2 cellular contexts compared by ENCODE assay signal in the genomic region with DNA sequence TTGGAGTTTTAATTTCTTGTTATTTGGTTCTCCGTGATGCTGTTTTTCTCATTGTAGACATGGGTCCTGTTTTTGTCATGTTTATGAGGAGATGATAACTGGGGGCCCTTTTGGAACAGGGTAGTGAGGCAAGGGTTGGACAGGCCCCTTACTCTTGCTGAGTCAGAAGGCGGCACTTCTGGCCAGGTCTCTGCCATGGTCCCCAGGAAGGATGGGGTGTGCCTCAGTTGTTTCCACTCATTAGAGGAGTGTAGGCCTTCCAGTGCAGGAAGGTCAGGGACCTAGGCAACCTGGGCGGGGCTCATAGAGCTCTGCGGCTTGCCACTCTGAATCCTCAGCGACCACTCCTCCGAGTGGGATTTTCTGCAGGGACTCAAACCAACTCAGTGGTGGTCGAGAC.
TF ChIP-seq lines count a peak whose summit lies in the region.

No MANE protein-coding gene starts in this region.

TF ChIP-seq in HEK293, 187 proteins besides CTCF, POLR2A, EP300 and RAD21 (continued from another document):
- TF ChIP-seq PBX3 (CRISPR knock-in tag; IDR thresholded peaks at IDR 0.05) (no peak), ZNF292 (tag by site-specific recombination; IDR thresholded peaks at IDR 0.05; ENCODE audit: borderline replicate concordance, low read depth) (no peak), ZBTB21 (tag by site-specific recombination; IDR thresholded peaks at IDR 0.05) (no peak), MZF1 (tag by site-specific recombination; IDR thresholded peaks at IDR 0.05; ENCODE audit: borderline replicate concordance) (no peak), KLF10 (tag by site-specific recombination; IDR thresholded peaks at IDR 0.05) (0 out of 2 replicates have a peak, but pooled peaks have one; percentile 9), ZNF830 (tag by site-specific recombination; IDR thresholded peaks at IDR 0.05; ENCODE audit: low read depth) (no peak), SP7 (tag by site-specific recombination; IDR thresholded peaks at IDR 0.05) (no peak), ZBTB48 (tag by site-specific recombination; IDR thresholded peaks at IDR 0.05) (peak; percentile 61; the same call in 1 of the 2 replicates), ZNF335 (tag by site-specific recombination; conservative IDR thresholded peaks at IDR 0.05) (0 out of 2 replicates have a peak, but pooled peaks have one; percentile 57)
- TF ChIP-seq, protein P1, sequence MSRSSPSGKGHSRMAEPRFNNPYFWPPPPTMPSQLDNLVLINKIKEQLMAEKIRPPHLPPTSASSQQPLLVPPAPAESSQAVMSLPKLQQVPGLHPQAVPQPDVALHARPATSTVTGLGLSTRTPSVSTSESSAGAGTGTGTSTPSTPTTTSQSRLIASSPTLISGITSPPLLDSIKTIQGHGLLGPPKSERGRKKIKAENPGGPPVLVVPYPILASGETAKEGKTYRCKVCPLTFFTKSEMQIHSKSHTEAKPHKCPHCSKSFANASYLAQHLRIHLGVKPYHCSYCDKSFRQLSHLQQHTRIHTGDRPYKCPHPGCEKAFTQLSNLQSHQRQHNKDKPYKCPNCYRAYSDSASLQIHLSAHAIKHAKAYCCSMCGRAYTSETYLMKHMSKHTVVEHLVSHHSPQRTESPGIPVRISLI (tag by site-specific recombination; IDR thresholded peaks at IDR 0.05): no peak
- TF ChIP-seq, protein P2, sequence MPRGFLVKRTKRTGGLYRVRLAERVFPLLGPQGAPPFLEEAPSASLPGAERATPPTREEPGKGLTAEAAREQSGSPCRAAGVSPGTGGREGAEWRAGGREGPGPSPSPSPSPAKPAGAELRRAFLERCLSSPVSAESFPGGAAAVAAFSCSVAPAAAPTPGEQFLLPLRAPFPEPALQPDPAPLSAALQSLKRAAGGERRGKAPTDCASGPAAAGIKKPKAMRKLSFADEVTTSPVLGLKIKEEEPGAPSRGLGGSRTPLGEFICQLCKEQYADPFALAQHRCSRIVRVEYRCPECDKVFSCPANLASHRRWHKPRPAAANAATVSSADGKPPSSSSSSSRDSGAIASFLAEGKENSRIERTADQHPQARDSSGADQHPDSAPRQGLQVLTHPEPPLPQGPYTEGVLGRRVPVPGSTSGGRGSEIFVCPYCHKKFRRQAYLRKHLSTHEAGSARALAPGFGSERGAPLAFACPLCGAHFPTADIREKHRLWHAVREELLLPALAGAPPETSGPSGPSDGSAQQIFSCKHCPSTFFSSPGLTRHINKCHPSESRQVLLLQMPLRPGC (tag by site-specific recombination; IDR thresholded peaks at IDR 0.05): no peak

TF ChIP-seq in SK-N-SH treated with all-trans-retinoic acid at 6 μM for 48 hours, 23 proteins besides CTCF, POLR2A, EP300 and RAD21 (continued from another document):
- TF ChIP-seq, protein P3, sequence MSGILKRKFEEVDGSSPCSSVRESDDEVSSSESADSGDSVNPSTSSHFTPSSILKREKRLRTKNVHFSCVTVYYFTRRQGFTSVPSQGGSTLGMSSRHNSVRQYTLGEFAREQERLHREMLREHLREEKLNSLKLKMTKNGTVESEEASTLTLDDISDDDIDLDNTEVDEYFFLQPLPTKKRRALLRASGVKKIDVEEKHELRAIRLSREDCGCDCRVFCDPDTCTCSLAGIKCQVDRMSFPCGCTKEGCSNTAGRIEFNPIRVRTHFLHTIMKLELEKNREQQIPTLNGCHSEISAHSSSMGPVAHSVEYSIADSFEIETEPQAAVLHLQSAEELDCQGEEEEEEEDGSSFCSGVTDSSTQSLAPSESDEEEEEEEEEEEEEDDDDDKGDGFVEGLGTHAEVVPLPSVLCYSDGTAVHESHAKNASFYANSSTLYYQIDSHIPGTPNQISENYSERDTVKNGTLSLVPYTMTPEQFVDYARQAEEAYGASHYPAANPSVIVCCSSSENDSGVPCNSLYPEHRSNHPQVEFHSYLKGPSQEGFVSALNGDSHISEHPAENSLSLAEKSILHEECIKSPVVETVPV (CRISPR knock-in tag; IDR thresholded peaks at IDR 0.05): no peak
- TF ChIP-seq ZFP3 (CRISPR knock-in tag; IDR thresholded peaks at IDR 0.05) (no peak), POU6F1 (CRISPR knock-in tag; IDR thresholded peaks at IDR 0.05; ENCODE audit: borderline replicate concordance, low read depth) (no peak), ARNTL (CRISPR knock-in tag; IDR thresholded peaks at IDR 0.05; ENCODE audit: borderline replicate concordance, low read depth) (no peak)
- TF ChIP-seq, protein P4, sequence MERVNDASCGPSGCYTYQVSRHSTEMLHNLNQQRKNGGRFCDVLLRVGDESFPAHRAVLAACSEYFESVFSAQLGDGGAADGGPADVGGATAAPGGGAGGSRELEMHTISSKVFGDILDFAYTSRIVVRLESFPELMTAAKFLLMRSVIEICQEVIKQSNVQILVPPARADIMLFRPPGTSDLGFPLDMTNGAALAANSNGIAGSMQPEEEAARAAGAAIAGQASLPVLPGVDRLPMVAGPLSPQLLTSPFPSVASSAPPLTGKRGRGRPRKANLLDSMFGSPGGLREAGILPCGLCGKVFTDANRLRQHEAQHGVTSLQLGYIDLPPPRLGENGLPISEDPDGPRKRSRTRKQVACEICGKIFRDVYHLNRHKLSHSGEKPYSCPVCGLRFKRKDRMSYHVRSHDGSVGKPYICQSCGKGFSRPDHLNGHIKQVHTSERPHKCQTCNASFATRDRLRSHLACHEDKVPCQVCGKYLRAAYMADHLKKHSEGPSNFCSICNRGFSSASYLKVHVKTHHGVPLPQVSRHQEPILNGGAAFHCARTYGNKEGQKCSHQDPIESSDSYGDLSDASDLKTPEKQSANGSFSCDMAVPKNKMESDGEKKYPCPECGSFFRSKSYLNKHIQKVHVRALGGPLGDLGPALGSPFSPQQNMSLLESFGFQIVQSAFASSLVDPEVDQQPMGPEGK (CRISPR knock-in tag; IDR thresholded peaks at IDR 0.05; ENCODE audit: borderline replicate concordance): no peak
